Comparison of ENCODE assay signal across 8 cellular contexts in genomic region chr14:100375963-100376735, GRCh38. TPM values are rescaled to one million over a fixed set of nuclear protein-coding genes. Genes with fewer than 3 reads are reported as not detected.
A peak's percentile ranks its signal among the peaks of the same experiment; 100 is the strongest.
DNase-seq lines count a peak whose midpoint lies in the region; ATAC-seq and TF ChIP-seq lines count a peak whose summit lies in the region.

Gene WDR25, plus strand, starts transcription at chr14:100376485.

- H3K27ac Mint-ChIP-seq in activated naive CD4-positive, alpha-beta T cell treated with anti-CD3 and anti-CD28 coated beads, Interleukin-2, amount 50 U/mL, for 24 hours = peak within 1 kb of the TSS; percentile 98

- peak within 1 kb of the TSS; percentile 83 for H3K4me2 ChIP-seq in SK-N-SH
- peak within 1 kb of the TSS; percentile 90 for H3K4me2 ChIP-seq in osteoblast (ENCODE audit: insufficient read depth, low read length)

- peak within 1 kb of the TSS; percentile 99 for H3K4me3 Mint-ChIP-seq in activated naive CD4-positive, alpha-beta T cell treated with anti-CD3 and anti-CD28 coated beads, Interleukin-2, amount 50 U/mL, for 24 hours

- no peaks in the 10 kb centered on the region for H3K9me2 ChIP-seq in SK-N-SH

- no peaks in the 10 kb centered on the region for H3K9me3 ChIP-seq in SK-N-SH
- H3K9me3 ChIP-seq in osteoblast (ENCODE audit: low read depth, low read length) = no peaks in the 10 kb centered on the region
- H3K9me3 ChIP-seq in thoracic aorta = no peaks in the 10 kb centered on the region

- WGBS in SK-N-SH (ENCODE audit: low lambda C conversion rate) = 1% methylated on average over 59 of the region's 74 CpGs

- H3K79me2 ChIP-seq in SK-N-SH (ENCODE audit: insufficient read depth) = peaks cover 40% of the 10 kb centered on the region
- peaks cover 51% of the 10 kb centered on the region for H3K79me2 ChIP-seq in osteoblast (ENCODE audit: insufficient read depth, low read length)

- peak within 1 kb of the TSS; percentile 99 for H2AFZ ChIP-seq in SK-N-SH (ENCODE audit: low read depth)
- peak within 1 kb of the TSS; percentile 85 for H2AFZ ChIP-seq in osteoblast (ENCODE audit: low read length)

- peaks cover 0 to 20% of the 10 kb centered on the region in 2 experiments; a peak in 1 of 4 replicates for H3K4me1 ChIP-seq in SK-N-SH (ENCODE audit: control insufficient read depth in 1 of 2, insufficient read depth in 2 of 2, low read depth in 1 of 2, low read length in 1 of 2)
- peaks cover 25% of the 10 kb centered on the region for H3K4me1 ChIP-seq in osteoblast (ENCODE audit: insufficient read depth, low read length)
- H3K4me1 ChIP-seq in thoracic aorta (ENCODE audit: control insufficient read depth in 1 of 2, low read depth in 2 of 2) = peaks cover 12 to 28% of the 10 kb centered on the region in 2 donors

- H4K20me1 ChIP-seq in SK-N-SH (ENCODE audit: insufficient read depth) (no peaks in the 10 kb centered on the region), osteoblast (ENCODE audit: insufficient read depth, low read length) (no peaks in the 10 kb centered on the region)

- H3K4me1 Mint-ChIP-seq in activated naive CD4-positive, alpha-beta T cell treated with anti-CD3 and anti-CD28 coated beads, Interleukin-2, amount 50 U/mL, for 24 hours = peaks cover 51% of the 10 kb centered on the region

- H3F3A ChIP-seq in SK-N-SH (replicated peaks; ENCODE audit: insufficient read depth) = peaks cover 8% of the 10 kb centered on the region

- peaks cover 27% of the 10 kb centered on the region for H3K36me3 Mint-ChIP-seq in activated naive CD4-positive, alpha-beta T cell treated with anti-CD3 and anti-CD28 coated beads, Interleukin-2, amount 50 U/mL, for 24 hours

- no peak for TF ChIP-seq RAD21 in SK-N-SH (IDR thresholded peaks at IDR 0.05; ENCODE audit: low read length)

- H3K9ac ChIP-seq in SK-N-SH = peak within 1 kb of the TSS; percentile 94

- CTCF ChIA-PET in GM10248 (lab: Yijun Ruan, JAX) (interaction anchor here (0.7 to 1.9 kb wide), 5 partner anchors 12 to 353 kb away, joined by 3 to 7 read pairs (median 3); no protein-coding TSS in a partner anchor), SK-N-SH (lab: Yijun Ruan, JAX) (interaction anchor here (0.8 to 4.6 kb wide), 5 partner anchors 8 to 315 kb away, joined by 3 to 22 read pairs (median 8); no protein-coding TSS in a partner anchor)

- H3K27ac ChIP-seq in SK-N-SH (ENCODE audit: low read depth in 2 of 2, low read length in 1 of 2) (peak within 1 kb of the TSS; percentile 87 to 98), osteoblast (ENCODE audit: low read depth, low read length) (peak within 1 kb of the TSS; percentile 100), thoracic aorta (peak within 1 kb of the TSS; percentile 88 to 97)

- H3K4me3 ChIP-seq in SK-N-SH (ENCODE audit: low read depth in 2 of 2, low read length in 1 of 2) (peak within 1 kb of the TSS; percentile 70 to 93), osteoblast (ENCODE audit: insufficient read depth, low read length) (peak within 1 kb of the TSS; percentile 98), thoracic aorta (peak within 1 kb of the TSS; percentile 85)

- ATAC-seq in HG02610 (IDR thresholded peaks at IDR 0.05; ENCODE audit: unreplicated experiment) = peak; percentile 76
- ATAC-seq in thoracic aorta (ENCODE audit: insufficient number of reproducible peaks, low FRiP score, low read depth) = peak; percentile 92

- H3K9me3 Mint-ChIP-seq in activated naive CD4-positive, alpha-beta T cell treated with anti-CD3 and anti-CD28 coated beads, Interleukin-2, amount 50 U/mL, for 24 hours = no peaks in the 10 kb centered on the region

- H3K27me3 ChIP-seq in SK-N-SH (ENCODE audit: insufficient read depth) (no peaks in the 10 kb centered on the region), osteoblast (ENCODE audit: insufficient read depth, low read length) (no peaks in the 10 kb centered on the region), thoracic aorta (replicated peaks; ENCODE audit: insufficient read depth) (no peaks in the 10 kb centered on the region)

- TF ChIP-seq CTCF in GM10248 (IDR thresholded peaks at IDR 0.05; ENCODE audit: control extremely low read depth, extremely low read depth, low read depth, missing control alignments) = no peak
- TF ChIP-seq CTCF in SK-N-SH (IDR thresholded peaks at IDR 0.05) = no peak
- no peak for TF ChIP-seq CTCF in osteoblast (IDR thresholded peaks at IDR 0.05; ENCODE audit: extremely low read depth, low read depth, low read length)
- TF ChIP-seq CTCF in thoracic aorta (IDR thresholded peaks at IDR 0.05) = no peak

- no peaks in the 10 kb centered on the region for H3K27me3 Mint-ChIP-seq in activated naive CD4-positive, alpha-beta T cell treated with anti-CD3 and anti-CD28 coated beads, Interleukin-2, amount 50 U/mL, for 24 hours

- POLR2A ChIA-PET in GM10248 (lab: Yijun Ruan, JAX) (interaction anchor here (1.2 kb wide), 1 partner anchor 39 kb away, joined by 7 read pairs; no protein-coding TSS in a partner anchor), SK-N-SH (lab: Yijun Ruan, JAX) (interaction anchor here (1.0 to 1.8 kb wide), 3 partner anchors 14 to 70 kb away, joined by 5 to 6 read pairs (median 5); partner anchors contain the start of gene SLC25A29)

- peak; percentile 93 for DNase-seq in GM10248 (ENCODE audit: extremely low spot score)
- DNase-seq in NCI-H1092 (lab: John Stamatoyannopoulos, UW) = peak; percentile 92
- peak; percentile 95 for DNase-seq in SK-N-SH
- DNase-seq in glomerular endothelial cell (ENCODE audit: extremely low read depth, low read depth, low spot score) = no peak
- DNase-seq in osteoblast (ENCODE audit: insufficient read length, low spot score, missing footprints) = peak; percentile 95
- peak; percentile 83 for DNase-seq in thoracic aorta (ENCODE audit: low spot score)

- no peak; a peak in 1 of 4 replicates for TF ChIP-seq EP300 in SK-N-SH (IDR thresholded peaks at IDR 0.05; ENCODE audit: borderline replicate concordance in 1 of 2, low read depth in 1 of 2, low read length in 1 of 2)

- H3K36me3 ChIP-seq in SK-N-SH (replicated peaks in 1 of 2; ENCODE audit: control insufficient read depth in 1 of 2, insufficient read depth in 2 of 2, low read length in 1 of 2) (peaks cover 0 to 4% of the 10 kb centered on the region in 2 experiments), osteoblast (ENCODE audit: insufficient read depth, low read length) (peaks cover 16% of the 10 kb centered on the region), thoracic aorta (no peaks in the 10 kb centered on the region)

TF ChIP-seq in SK-N-SH, 30 proteins besides CTCF, POLR2A, EP300 and RAD21 (continues in another document):
- TF ChIP-seq FOXM1 (IDR thresholded peaks at IDR 0.05; ENCODE audit: low read depth) (no peak), NRF1 (IDR thresholded peaks at IDR 0.05; ENCODE audit: low read depth, low read length) (no peak), EZH2phosphoT487 (IDR thresholded peaks at IDR 0.05; ENCODE audit: borderline replicate concordance, low read depth) (no peak), TCF12 (IDR thresholded peaks at IDR 0.05) (no peak), TAF1 (IDR thresholded peaks at IDR 0.05; ENCODE audit: borderline replicate concordance, low read depth, low read length) (peak; percentile 72; the same call in 1 of the 2 replicates), MXI1 (IDR thresholded peaks at IDR 0.05; ENCODE audit: low read depth, low read length) (peak; percentile 73), IRF3 (IDR thresholded peaks at IDR 0.05; ENCODE audit: low read depth, low read length) (peak; percentile 68), JUND (IDR thresholded peaks at IDR 0.05) (no peak; the same call in 1 of the 2 replicates), ELF1 (IDR thresholded peaks at IDR 0.05) (peak; percentile 74), RXRA (IDR thresholded peaks at IDR 0.05; ENCODE audit: borderline replicate concordance, low read depth) (no peak), ZBTB33 (IDR thresholded peaks at IDR 0.05; ENCODE audit: borderline replicate concordance, low read depth) (no peak), TEAD4 (IDR thresholded peaks at IDR 0.05; ENCODE audit: borderline replicate concordance, insufficient read depth) (0 out of 2 replicates have a peak, but pooled peaks have one; percentile 48), GABPA (IDR thresholded peaks at IDR 0.05; ENCODE audit: low read depth) (peak; percentile 96), SMC3 (IDR thresholded peaks at IDR 0.05; ENCODE audit: low read depth, low read length) (no peak)

RNA-seq across cellular contexts. Expression of gene WDR25, which starts in this region (rescaled TPM):
- 26.8 and 33.3 TPM in 2 replicates for polyA plus RNA-seq in SK-N-SH (2012; rRNA removed)
- 21.4 and 23.2 TPM in 2 replicates for polyA plus RNA-seq in SK-N-SH (2012; cell fraction: cytosol; rRNA removed)
- 19.3 and 21.2 TPM in 2 replicates for polyA plus RNA-seq in SK-N-SH (2012; cell fraction: nucleus; rRNA removed)
- 15.5 and 22.2 TPM in 2 replicates for total RNA-seq in glomerular endothelial cell
- total RNA-seq in osteoblast = 18.0 and 22.1 TPM in 2 replicates
- total RNA-seq in thoracic aorta = 10 to 100 TPM in 1 of 2 donors, 1 to 10 TPM in 1; 6.6 to 12.5 TPM
